17 cellular contexts compared by ENCODE assay signal in the genomic region with DNA sequence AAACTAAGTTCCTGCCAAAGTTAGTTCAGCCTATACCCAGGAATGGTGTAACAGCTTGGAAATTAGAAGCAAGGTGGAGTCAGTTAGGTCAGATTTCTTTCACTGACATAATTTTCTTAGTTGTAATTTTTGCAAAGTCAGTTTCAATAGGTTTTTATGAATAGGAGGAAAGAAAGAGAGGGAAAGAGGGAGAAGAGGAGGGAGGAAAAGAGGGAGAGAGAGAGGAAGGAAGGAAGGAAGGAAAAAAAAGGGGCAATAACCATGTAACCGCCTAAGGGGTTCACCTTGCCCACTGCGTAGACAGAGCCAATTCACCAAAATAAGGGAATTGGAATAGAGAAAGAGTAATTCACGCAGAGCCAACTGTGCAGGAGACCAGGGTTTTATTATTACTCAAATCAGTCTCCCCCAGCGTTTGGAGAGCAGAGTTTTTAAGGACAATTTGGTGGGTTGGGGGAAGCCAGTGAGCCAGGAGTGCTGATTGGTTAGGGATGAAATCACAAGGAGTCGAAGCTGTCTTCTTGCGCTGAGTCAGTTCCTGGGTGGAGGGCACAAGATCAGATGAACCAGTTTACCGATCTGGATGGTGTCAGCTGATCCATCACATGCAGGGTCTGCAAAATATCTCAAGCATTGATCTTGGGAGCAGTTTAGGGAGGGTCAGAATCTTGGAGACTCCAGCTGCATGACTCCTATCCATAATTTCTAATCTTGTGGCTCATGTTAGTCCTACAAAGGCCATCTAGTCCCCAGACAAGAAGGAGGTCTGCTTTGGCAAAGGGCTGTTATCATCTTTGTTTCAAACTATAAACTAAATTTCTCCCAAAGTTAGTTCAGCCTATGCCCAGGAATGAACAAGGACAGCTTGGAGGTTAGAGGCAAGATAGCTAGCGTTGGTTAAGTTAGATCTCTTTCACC.
DNase-seq lines count a peak whose midpoint lies in the region; ATAC-seq, FAIRE-seq and TF ChIP-seq lines count a peak whose summit lies in the region.
"Had no signal": no experiment of that assay in that cellular context is flagged by ENCODE, and none has a peak within 500 bp of the region (broad histone marks: within the 10 kb centered on the region; RNA-seq: fewer than 3 reads in every experiment).

No MANE protein-coding gene starts in this region.

- H4K20me1 ChIP-seq in PC-3 (ENCODE audit: low read length), result no peaks in the 10 kb centered on the region

- no peak overlapping the region for H3K4me2 ChIP-seq in A549
- no peak overlapping the region for H3K4me2 ChIP-seq in PC-3 (ENCODE audit: low read length)

- no peak overlapping the region for H2AFZ ChIP-seq in PC-3 (ENCODE audit: low read length)

- H3K4me3 Mint-ChIP-seq in activated B cell treated with CpG ODN at 0.5 μM for 24 hours (peak overlapping the region; percentile 68), immature natural killer cell (peak overlapping the region; percentile 67 to 87 (median 81))

- no TSS peak for BruUV-seq in PC-3 (replicated peaks; lab: Mats Ljungman, UMichigan)

- H3K27ac Mint-ChIP-seq in activated B cell treated with CpG ODN at 0.5 μM for 24 hours (peak overlapping the region; percentile 95), immature natural killer cell (peak overlapping the region; percentile 90 to 98 (median 93))

- no peak overlapping the region for H3K4me3 ChIP-seq in A549
- no peak overlapping the region for H3K4me3 ChIP-seq in pancreas
- no peak overlapping the region for H3K4me3 ChIP-seq in PC-3 (ENCODE audit: low read length)
- H3K4me3 ChIP-seq: esophagus muscularis mucosa, psoas muscle, transverse colon had no signal

- no peak for TF ChIP-seq RAD21 in A549 (conservative IDR thresholded peaks at IDR 0.05 in 1 of 2, IDR thresholded peaks at IDR 0.05 in 1 of 2)

- H3K27me3 ChIP-seq in pancreas (no peaks in the 10 kb centered on the region), PC-3 (ENCODE audit: low read length) (no peaks in the 10 kb centered on the region)
- H3K27me3 ChIP-seq: esophagus muscularis mucosa, heart left ventricle, transverse colon had no signal

- intact Hi-C loops in activated B cell treated with CpG ODN at 0.5 μM for 24 hours (cut with micrococcal nuclease) (loop anchor here (2.0 kb wide), 2 partner anchors 17 to 173 kb away; no protein-coding TSS in a partner anchor), pancreas (cut with DNase I) (no loop called here), PC-3 (cut with micrococcal nuclease) (loop anchor here (5.0 kb wide), 1 partner anchor 192 kb away; no protein-coding TSS in a partner anchor)

- ATAC-seq in A549 (no peak), activated B cell treated with CpG ODN at 0.5 μM for 24 hours (ENCODE audit: low read depth) (no peak), pancreas (no peak), PC-3 (no peak)
- ATAC-seq: heart left ventricle, psoas muscle had no signal

- H3K9me3 Mint-ChIP-seq in activated B cell treated with CpG ODN at 0.5 μM for 24 hours, result no peaks in the 10 kb centered on the region
- H3K9me3 Mint-ChIP-seq in immature natural killer cell, result no peaks in the 10 kb centered on the region

- no peak for FAIRE-seq in A549 (lab: Jason Lieb, UNC)
- no peak for FAIRE-seq in pancreas (lab: Jason Lieb, UNC)
- FAIRE-seq: colon had no signal

- WGBS in A549 (ENCODE audit: missing lambda C conversion rate), result 66% methylated on average over 8 of the region's 8 CpGs
- 67 to 79% methylated on average over 8 of the region's 8 CpGs for WGBS in pancreas, 2 donors

- no peak overlapping the region for H3K9ac ChIP-seq in PC-3 (ENCODE audit: low read length)

- peaks cover 81% of the 10 kb centered on the region for H3K4me1 Mint-ChIP-seq in activated B cell treated with CpG ODN at 0.5 μM for 24 hours
- peaks cover 75 to 85% of the 10 kb centered on the region in 2 donors for H3K4me1 Mint-ChIP-seq in immature natural killer cell

- CTCF ChIA-PET in A549 (lab: Yijun Ruan, JAX), result interaction anchor here (1.6 kb wide), 1 partner anchor 14 kb away, joined by 3 read pairs; no protein-coding TSS in a partner anchor
- CTCF ChIA-PET in activated B cell treated with CpG ODN at 0.5 μM for 24 hours (lab: Charles Lee), result interaction anchor here (2.8 kb wide), 1 partner anchor 192 kb away, joined by 18 read pairs; no protein-coding TSS in a partner anchor
- CTCF ChIA-PET in PC-3 (lab: Charles Lee), result no interaction called here

- H3K36me3 ChIP-seq in pancreas, result no peaks in the 10 kb centered on the region
- no peaks in the 10 kb centered on the region for H3K36me3 ChIP-seq in PC-3 (ENCODE audit: low read depth, low read length)
- H3K36me3 ChIP-seq: esophagus muscularis mucosa, transverse colon had no signal

- H3F3A ChIP-seq in PC-3 (ENCODE audit: low read length, unreplicated experiment), result no peaks in the 10 kb centered on the region

- H3K27ac ChIP-seq in A549 (peak overlapping the region; percentile 26 to 86; a peak in 5 of 6 replicates), pancreas (no peak overlapping the region), PC-3 (ENCODE audit: low read length) (no peak overlapping the region)
- H3K27ac ChIP-seq: esophagus muscularis mucosa, psoas muscle had no signal

- no peaks in the 10 kb centered on the region for H3K9me2 ChIP-seq in PC-3 (replicated peaks; ENCODE audit: low read length)

- H3K9me3 ChIP-seq in A549 (0 out of 3 replicates have a peak, but pooled peaks cover 3% of the 10 kb centered on the region), pancreas (no peaks in the 10 kb centered on the region), PC-3 (ENCODE audit: low read length) (no peaks in the 10 kb centered on the region)
- H3K9me3 ChIP-seq: psoas muscle, transverse colon had no signal

- H3K79me2 ChIP-seq in PC-3 (ENCODE audit: low read length), result no peaks in the 10 kb centered on the region

- in situ Hi-C loops in G401 (cut with HindIII; ENCODE audit: low sequenced_read_pairs), result no loop called here

- no peak for TF ChIP-seq EP300 in A549 (IDR thresholded peaks at IDR 0.05)

- H3K27me3 Mint-ChIP-seq in activated B cell treated with CpG ODN at 0.5 μM for 24 hours (no peaks in the 10 kb centered on the region), immature natural killer cell (ENCODE audit: low read depth in 3 of 3) (peaks cover 0 to 4% (median 1%) of the 10 kb centered on the region in 3 donors)

- POLR2A ChIA-PET in A549 (lab: Yijun Ruan, JAX) (interaction anchor here (2.2 kb wide), 1 partner anchor 110 kb away, joined by 6 read pairs; no protein-coding TSS in a partner anchor), activated B cell treated with CpG ODN at 0.5 μM for 24 hours (lab: Charles Lee) (interaction anchor here (0.6 to 2.5 kb wide), 3 partner anchors 10 to 191 kb away, joined by 3 to 39 read pairs (median 3); no protein-coding TSS in a partner anchor), PC-3 (lab: Charles Lee; ENCODE audit: unreplicated experiment) (interaction anchor here (0.6 kb wide), 1 partner anchor 19 kb away, joined by 4 read pairs; no protein-coding TSS in a partner anchor)

- no peak for DNase-seq in A549 (ENCODE audit: low read depth in 1 of 2, low spot score in 1 of 2)
- DNase-seq in G401 (ENCODE audit: low spot score), result peak; percentile 32
- DNase-seq in activated B cell treated with CpG ODN at 0.5 μM for 24 hours, result no peak
- no peak for DNase-seq in immature natural killer cell
- no peak for DNase-seq in activated effector memory CD4-positive, alpha-beta T cell treated with Interleukin-2 at 50 U/mL for 16 hours
- no peak for DNase-seq in pancreas
- no peak for DNase-seq in PC-3
- DNase-seq in SK-N-DZ (ENCODE audit: low spot score), result no peak
- DNase-seq: activated CD4-positive, alpha-beta T cell treated with anti-CD3 and anti-CD28 coated beads, Interleukin-2, amount 50 U/mL, for 48 hours; amniotic stem cell; DMS79 treated with DMSO at 0.1 percent for 48 hours; heart left ventricle; NCI-H1092 treated with DMSO at 0.1 percent for 48 hours; psoas muscle; transverse colon had no signal

- TF ChIP-seq POLR2A in A549 (IDR thresholded peaks at IDR 0.05; ENCODE audit: low read length), result no peak

- H3K36me3 Mint-ChIP-seq in activated B cell treated with CpG ODN at 0.5 μM for 24 hours (ENCODE audit: low read depth) (peaks cover 66% of the 10 kb centered on the region), immature natural killer cell (peaks cover 40 to 54% (median 41%) of the 10 kb centered on the region in 3 donors)

- TF ChIP-seq CTCF in A549 (IDR thresholded peaks at IDR 0.05), result no peak
- TF ChIP-seq CTCF in activated B cell treated with CpG ODN at 0.5 μM for 24 hours (IDR thresholded peaks at IDR 0.05), result no peak
- no peak for TF ChIP-seq CTCF in pancreas (IDR thresholded peaks at IDR 0.05)
- TF ChIP-seq CTCF in PC-3 (conservative IDR thresholded peaks at IDR 0.05; ENCODE audit: low read depth, low read length), result no peak

- H3K4me1 ChIP-seq in A549 (peaks cover 48% of the 10 kb centered on the region), pancreas (peaks cover 0 to 10% (median 5%) of the 10 kb centered on the region in 3 donors), PC-3 (ENCODE audit: insufficient read depth, low read length) (peaks cover 12% of the 10 kb centered on the region; the same call in 1 of the 2 replicates)
- H3K4me1 ChIP-seq: esophagus muscularis mucosa, psoas muscle had no signal

TF ChIP-seq in A549, 52 proteins besides CTCF, POLR2A, EP300 and RAD21 (continues in another document):
- TF ChIP-seq TP53 (CRISPR knock-in tag; IDR thresholded peaks at IDR 0.05) (no peak), CHD4 (IDR thresholded peaks at IDR 0.05; ENCODE audit: borderline replicate concordance) (no peak), CBX8 (IDR thresholded peaks at IDR 0.05) (no peak), ZSCAN20 (CRISPR knock-in tag; IDR thresholded peaks at IDR 0.05) (no peak), CEBPB (IDR thresholded peaks at IDR 0.05) (no peak), ELK1 (IDR thresholded peaks at IDR 0.05; ENCODE audit: low read depth, low read length) (no peak), CHD2 (IDR thresholded peaks at IDR 0.05; ENCODE audit: low read length, partially characterized antibody) (no peak), ATOH8 (CRISPR knock-in tag; IDR thresholded peaks at IDR 0.05; ENCODE audit: low read depth) (no peak), HOXB13 (CRISPR knock-in tag; IDR thresholded peaks at IDR 0.05; ENCODE audit: low read depth) (no peak)

Comparison
In these comparisons a context has a peak if more than half of its experiments do, and no peak if none do; other contexts are left out.
1. H3K27ac ChIP-seq: peak in A549 (2 of 2); none in pancreas (0 of 4) and PC-3 (single experiment).
2. intact Hi-C loops: an anchor here in activated B cell treated with CpG ODN at 0.5 μM for 24 hours (2.0 kb wide) and PC-3 (5.0 kb wide); none called in pancreas.